1 cellular context compared by ENCODE assay signal in the genomic region with DNA sequence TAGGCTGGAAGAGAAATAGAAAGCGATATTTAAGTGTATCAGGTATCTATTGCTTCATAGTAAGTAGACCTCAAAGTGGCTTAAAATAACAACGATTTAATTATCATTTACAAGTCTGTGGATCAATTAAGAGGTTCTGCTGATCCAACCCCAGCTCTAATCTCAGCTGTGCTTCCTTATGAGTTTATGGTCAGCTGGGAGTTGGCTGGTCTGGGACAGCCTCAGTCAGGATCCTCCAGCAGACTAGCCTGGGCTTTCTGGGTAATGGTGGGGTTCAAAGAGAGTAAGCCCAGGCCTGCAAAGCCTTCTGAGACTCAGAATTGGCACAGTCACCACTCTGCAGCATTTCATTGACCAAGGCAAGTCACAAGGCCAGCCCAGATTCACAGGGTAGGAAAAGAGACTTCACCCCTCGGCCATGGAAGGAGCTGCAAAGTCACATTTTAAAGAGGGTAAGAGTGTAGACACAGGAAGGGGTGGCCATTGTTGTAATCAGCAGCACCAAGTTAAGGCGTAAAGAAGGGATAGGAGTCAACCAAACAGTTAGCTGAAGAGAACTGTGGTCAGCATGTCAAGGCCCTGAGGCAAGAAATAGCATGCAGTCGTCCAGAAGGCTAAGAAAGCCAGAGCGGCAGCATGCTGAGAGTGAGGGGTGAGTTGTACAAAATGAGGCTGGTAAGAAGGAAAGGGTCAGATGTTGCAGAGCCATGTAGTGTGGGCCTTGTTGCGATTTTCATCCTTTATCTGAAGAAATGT.
TF ChIP-seq lines count a peak whose summit lies in the region.

No MANE protein-coding gene starts in this region.

TF ChIP-seq in H1, 55 proteins besides CTCF, POLR2A, EP300 and RAD21:
- TF ChIP-seq SP1 (IDR thresholded peaks at IDR 0.05; ENCODE audit: low read depth, low read length) (no peak), GABPA (IDR thresholded peaks at IDR 0.05; ENCODE audit: borderline replicate concordance, insufficient read depth, low read length) (no peak), USF2 (IDR thresholded peaks at IDR 0.05; ENCODE audit: low read length) (no peak)
